In genomic region chr2:150327546-150328495, GRCh38 we compare ENCODE assay signal across 19 cellular contexts.
A peak's percentile ranks its signal among the peaks of the same experiment; 100 is the strongest.
DNase-seq lines count a peak whose midpoint lies in the region; ATAC-seq and TF ChIP-seq lines count a peak whose summit lies in the region.
"Had no signal": no experiment of that assay in that cellular context is flagged by ENCODE, and none has a peak within 500 bp of the region (broad histone marks: within the 10 kb centered on the region; RNA-seq: fewer than 3 reads in every experiment).

No MANE protein-coding gene starts in this region.

- no peak for ATAC-seq in GM21360 (IDR thresholded peaks at IDR 0.05; ENCODE audit: unreplicated experiment)
- ATAC-seq in HG03520 (IDR thresholded peaks at IDR 0.05; ENCODE audit: unreplicated experiment): no peak
- no peak for ATAC-seq in GM18502 (IDR thresholded peaks at IDR 0.05; ENCODE audit: poor library complexity, unreplicated experiment)
- ATAC-seq: activated T-cell treated with anti-CD3 and anti-CD28 coated beads, Interleukin-2, amount 50 U/mL, for 72 hours; K562; left lung; upper lobe of right lung had no signal

- no peaks in the 10 kb centered on the region for H3K27me3 Mint-ChIP-seq in activated T-cell treated with anti-CD3 and anti-CD28 coated beads, Interleukin-2, amount 50 U/mL, for 24 hours
- H3K27me3 Mint-ChIP-seq: activated naive CD8-positive, alpha-beta T cell treated with anti-CD3 and anti-CD28 coated beads, Interleukin-2, amount 10 ng/mL, durations not matched to agents 7 days and 5 days had no signal

- no peak overlapping the region for H3K4me3 Mint-ChIP-seq in activated T-cell treated with anti-CD3 and anti-CD28 coated beads, Interleukin-2, amount 50 U/mL, for 24 hours
- H3K4me3 Mint-ChIP-seq: activated naive CD8-positive, alpha-beta T cell treated with anti-CD3 and anti-CD28 coated beads, Interleukin-2, amount 10 ng/mL, durations not matched to agents 7 days and 5 days; activated T-cell treated with anti-CD3 and anti-CD28 coated beads, Interleukin-2, amount 50 U/mL, for 72 hours had no signal

- H3K9me3 ChIP-seq in prostate gland: no peaks in the 10 kb centered on the region
- H3K9me3 ChIP-seq: BLaER1 treated with 17β-estradiol and CSF1 and Interleukin-3, amounts not matched to agents 10 nM and 100 nM; left lung; upper lobe of right lung had no signal

- intact Hi-C loops in head of caudate nucleus (cut with DNase I): no loop called here
- intact Hi-C loops in prostate gland (cut with DNase I): no loop called here

- no peak overlapping the region for H3K4me3 ChIP-seq in prostate gland
- H3K4me3 ChIP-seq: BLaER1 treated with 17β-estradiol and CSF1 and Interleukin-3, amounts not matched to agents 10 nM and 100 nM; K562; left lung; SK-N-MC; upper lobe of right lung had no signal

- WGBS in prostate gland: 31% methylated on average over 14 of the region's 14 CpGs

- no peaks in the 10 kb centered on the region for H3K9me3 Mint-ChIP-seq in activated T-cell treated with anti-CD3 and anti-CD28 coated beads, Interleukin-2, amount 50 U/mL, for 24 hours
- H3K9me3 Mint-ChIP-seq: activated naive CD8-positive, alpha-beta T cell treated with anti-CD3 and anti-CD28 coated beads, Interleukin-2, amount 10 ng/mL, durations not matched to agents 7 days and 5 days had no signal

- H3K4me1 Mint-ChIP-seq in activated T-cell treated with anti-CD3 and anti-CD28 coated beads, Interleukin-2, amount 50 U/mL, for 24 hours (ENCODE audit: low read depth): no peaks in the 10 kb centered on the region
- H3K4me1 Mint-ChIP-seq: activated naive CD8-positive, alpha-beta T cell treated with anti-CD3 and anti-CD28 coated beads, Interleukin-2, amount 10 ng/mL, durations not matched to agents 7 days and 5 days had no signal

- TF ChIP-seq CTCF in prostate gland (IDR thresholded peaks at IDR 0.05): no peak

- H3K36me3 ChIP-seq in prostate gland: no peaks in the 10 kb centered on the region
- H3K36me3 ChIP-seq: BLaER1 treated with 17β-estradiol and CSF1 and Interleukin-3, amounts not matched to agents 10 nM and 100 nM; left lung; upper lobe of right lung had no signal

- H3K4me1 ChIP-seq in prostate gland (replicated peaks): peaks cover 6% of the 10 kb centered on the region
- H3K4me1 ChIP-seq: BLaER1 treated with 17β-estradiol and CSF1 and Interleukin-3, amounts not matched to agents 10 nM and 100 nM; left lung; upper lobe of right lung had no signal

- H3K36me3 Mint-ChIP-seq in activated T-cell treated with anti-CD3 and anti-CD28 coated beads, Interleukin-2, amount 50 U/mL, for 24 hours (ENCODE audit: low read depth): no peaks in the 10 kb centered on the region
- H3K36me3 Mint-ChIP-seq: activated naive CD8-positive, alpha-beta T cell treated with anti-CD3 and anti-CD28 coated beads, Interleukin-2, amount 10 ng/mL, durations not matched to agents 7 days and 5 days had no signal

- no peaks in the 10 kb centered on the region for H3K27me3 ChIP-seq in prostate gland (replicated peaks; ENCODE audit: insufficient read depth)
- H3K27me3 ChIP-seq: BLaER1 treated with 17β-estradiol and CSF1 and Interleukin-3, amounts not matched to agents 10 nM and 100 nM; left lung; upper lobe of right lung had no signal

- no peak for TF ChIP-seq POLR2A in prostate gland (IDR thresholded peaks at IDR 0.05)

- no peak overlapping the region for H3K27ac Mint-ChIP-seq in activated T-cell treated with anti-CD3 and anti-CD28 coated beads, Interleukin-2, amount 50 U/mL, for 24 hours
- H3K27ac Mint-ChIP-seq: activated naive CD8-positive, alpha-beta T cell treated with anti-CD3 and anti-CD28 coated beads, Interleukin-2, amount 10 ng/mL, durations not matched to agents 7 days and 5 days; activated T-cell treated with anti-CD3 and anti-CD28 coated beads, Interleukin-2, amount 50 U/mL, for 72 hours had no signal

- DNase-seq in NCI-H1436 (lab: John Stamatoyannopoulos, UW): peak; percentile 36
- DNase-seq in NCI-H69 (lab: John Stamatoyannopoulos, UW): peak; percentile 80
- peak in 30 of 42 donors; percentile 3 to 63 (median 28) for DNase-seq in head of caudate nucleus
- peak; percentile 74 for DNase-seq in prostate gland (ENCODE audit: low spot score)
- no peak for DNase-seq in activated T-cell treated with anti-CD3 and anti-CD28 coated beads, Interleukin-2, amount 50 U/mL, for 24 hours
- DNase-seq: activated CD4-positive, alpha-beta T cell treated with anti-CD3 and anti-CD28 coated beads, Interleukin-2, amount 50 U/mL, for 4 hours; activated naive CD8-positive, alpha-beta T cell treated with anti-CD3 and anti-CD28 coated beads, Interleukin-2, amount 10 ng/mL, durations not matched to agents 7 days and 5 days; activated T-cell treated with anti-CD3 and anti-CD28 coated beads, Interleukin-2, amount 50 U/mL, for 72 hours; left lung; NCI-H524; stimulated activated CD4-positive, alpha-beta T cell treated with anti-CD3 and anti-CD28 coated beads, Interleukin-12 subunit alpha, Interleukin-12 subunit beta, amount 100 ng/mL, for 4 hours; stimulated activated naive CD4-positive, alpha-beta T cell; upper lobe of right lung had no signal

- peak overlapping the region; percentile 7 to 20 for H3K27ac ChIP-seq in prostate gland
- H3K27ac ChIP-seq: BLaER1 treated with 17β-estradiol and CSF1 and Interleukin-3, amounts not matched to agents 10 nM and 100 nM; left lung; SK-N-MC; upper lobe of right lung had no signal
